In the genomic region with DNA sequence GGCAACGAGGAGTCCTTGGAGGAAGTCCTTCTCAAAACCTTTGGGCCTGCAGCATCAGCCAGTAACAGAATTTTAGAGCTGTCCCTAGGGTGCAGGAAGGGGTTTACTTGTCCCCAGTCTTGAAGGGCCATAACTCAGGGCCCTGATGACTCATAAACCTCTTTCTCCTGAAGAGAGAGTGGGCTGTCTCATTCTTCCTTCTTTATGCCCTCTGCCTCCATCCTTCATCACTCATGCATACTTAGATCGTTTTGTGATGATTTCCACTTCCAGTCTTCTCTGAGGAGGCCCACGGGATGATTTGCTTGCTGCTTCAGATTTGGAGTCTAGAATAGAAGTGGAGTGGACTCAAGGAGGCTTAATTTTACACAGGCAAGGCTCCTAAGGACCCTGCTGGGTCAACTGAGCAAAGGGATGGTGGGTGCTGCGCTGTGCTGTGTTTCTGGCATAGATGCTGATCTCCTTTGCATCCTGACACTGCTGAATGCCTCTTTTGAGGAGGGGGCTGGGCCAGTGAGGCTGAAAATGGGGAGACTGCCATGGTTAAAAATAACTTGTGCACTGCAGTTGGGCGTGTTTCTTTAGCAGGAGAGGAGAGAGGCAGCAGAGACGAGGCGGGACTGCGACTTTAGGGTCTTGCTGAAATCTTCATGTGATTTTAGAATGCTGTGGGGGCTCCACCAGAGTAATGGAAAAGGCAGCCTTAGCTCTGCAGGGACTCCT, we compare ENCODE assay signal across 16 cellular contexts.
A peak's percentile ranks its signal among the peaks of the same experiment; 100 is the strongest.
DNase-seq lines count a peak whose midpoint lies in the region; ATAC-seq and TF ChIP-seq lines count a peak whose summit lies in the region.
"Had no signal": no experiment of that assay in that cellular context is flagged by ENCODE, and none has a peak within 500 bp of the region (broad histone marks: within the 10 kb centered on the region; RNA-seq: fewer than 3 reads in every experiment).

No MANE protein-coding gene starts in this region.

- no peaks in the 10 kb centered on the region for H3K9me2 ChIP-seq in SK-N-SH

- no peak for DNase-seq in SK-N-SH
- peak; percentile 68 for DNase-seq in fibroblast of mammary gland (ENCODE audit: low read depth)
- no peak for DNase-seq in neural progenitor cell (ENCODE audit: low spot score)
- no peak for DNase-seq in vagina (ENCODE audit: extremely low spot score in 2 of 2)
- no peak for DNase-seq in 8988T
- no peak for DNase-seq in activated CD8-positive, alpha-beta memory T cell treated with anti-CD3 and anti-CD28 coated beads, Interleukin-2, amount 10 ng/mL, durations not matched to agents 7 days and 5 days
- DNase-seq in Calu3: no peak
- DNase-seq: effector memory CD4-positive, alpha-beta T cell; natural killer cell; NCI-H526; stimulated activated CD4-positive, alpha-beta T cell treated with anti-CD3 and anti-CD28 coated beads, Interleukin-4, amount 100 ng/mL, for 24 hours; upper lobe of right lung had no signal

- H3K4me3 Mint-ChIP-seq in neural progenitor cell: peak overlapping the region; percentile 37
- H3K4me3 Mint-ChIP-seq in activated CD8-positive, alpha-beta memory T cell treated with anti-CD3 and anti-CD28 coated beads, Interleukin-2, amount 10 ng/mL, durations not matched to agents 7 days and 5 days: no peak overlapping the region
- no peak overlapping the region for H3K4me3 Mint-ChIP-seq in Calu3 (ENCODE audit: low read depth, unreplicated experiment)
- H3K4me3 Mint-ChIP-seq: activated naive CD4-positive, alpha-beta T cell treated with anti-CD3 and anti-CD28 coated beads, Interleukin-2, amount 50 U/mL, for 24 hours; natural killer cell had no signal

- H3K27me3 ChIP-seq in SK-N-SH (ENCODE audit: insufficient read depth) (peaks cover 8% of the 10 kb centered on the region; the same call in 1 of the 2 replicates), neural progenitor cell (peaks cover 19% of the 10 kb centered on the region), vagina (no peaks in the 10 kb centered on the region)
- H3K27me3 ChIP-seq: MG63 had no signal

- H3K4me3 ChIP-seq in SK-N-SH (ENCODE audit: low read depth in 2 of 2, low read length in 1 of 2): no peak overlapping the region
- no peak overlapping the region for H3K4me3 ChIP-seq in fibroblast of mammary gland (ENCODE audit: control insufficient read depth, low read depth, low read length)
- no peak overlapping the region for H3K4me3 ChIP-seq in neural progenitor cell
- no peak overlapping the region for H3K4me3 ChIP-seq in vagina
- H3K4me3 ChIP-seq: MG63, upper lobe of right lung had no signal

- TF ChIP-seq RAD21 in SK-N-SH (IDR thresholded peaks at IDR 0.05; ENCODE audit: low read length): no peak

- CTCF ChIA-PET in SK-N-SH (lab: Yijun Ruan, JAX) (interaction anchor here (1.1 to 1.2 kb wide), 2 partner anchors 12 to 105 kb away, joined by 3 to 6 read pairs; no protein-coding TSS in a partner anchor), Calu3 (lab: Charles Lee) (interaction anchor here (0.6 kb wide), 1 partner anchor 433 kb away, joined by 3 read pairs; no protein-coding TSS in a partner anchor)
- CTCF ChIA-PET in activated CD8-positive, alpha-beta memory T cell treated with anti-CD3 and anti-CD28 coated beads, Interleukin-2, amount 10 ng/mL, durations not matched to agents 7 days and 5 days (lab: Charles Lee): interaction anchor here (1.0 kb wide), 1 partner anchor 11 kb away, joined by 4 read pairs; no protein-coding TSS in a partner anchor

- H3K27ac Mint-ChIP-seq in neural progenitor cell (peak overlapping the region; percentile 77), Calu3 (ENCODE audit: unreplicated experiment) (no peak overlapping the region)
- H3K27ac Mint-ChIP-seq in activated CD8-positive, alpha-beta memory T cell treated with anti-CD3 and anti-CD28 coated beads, Interleukin-2, amount 10 ng/mL, durations not matched to agents 7 days and 5 days: no peak overlapping the region
- H3K27ac Mint-ChIP-seq: activated naive CD4-positive, alpha-beta T cell treated with anti-CD3 and anti-CD28 coated beads, Interleukin-2, amount 50 U/mL, for 24 hours; natural killer cell had no signal

- H3K4me1 ChIP-seq in SK-N-SH (ENCODE audit: control insufficient read depth in 1 of 2, insufficient read depth in 2 of 2, low read depth in 1 of 2, low read length in 1 of 2) (peaks cover 7 to 9% of the 10 kb centered on the region in 2 experiments; a peak in 3 of 4 replicates), neural progenitor cell (peaks cover 8% of the 10 kb centered on the region), vagina (peaks cover 57% of the 10 kb centered on the region)

- TF ChIP-seq EP300 in SK-N-SH (IDR thresholded peaks at IDR 0.05; ENCODE audit: borderline replicate concordance in 1 of 2, low read depth in 1 of 2, low read length in 1 of 2): no peak

- no peak for ATAC-seq in SK-N-SH treated with all-trans-retinoic acid at 6 μM for 48 hours
- no peak for ATAC-seq in activated CD8-positive, alpha-beta memory T cell treated with anti-CD3 and anti-CD28 coated beads, Interleukin-2, amount 10 ng/mL, durations not matched to agents 7 days and 5 days
- ATAC-seq: HCT116, natural killer cell had no signal

- no peaks in the 10 kb centered on the region for H4K20me1 ChIP-seq in SK-N-SH (ENCODE audit: insufficient read depth)
- peaks cover 18% of the 10 kb centered on the region for H4K20me1 ChIP-seq in neural progenitor cell (ENCODE audit: low read depth)

- no peak overlapping the region for H3K9ac ChIP-seq in SK-N-SH
- H3K9ac ChIP-seq in neural progenitor cell: no peak overlapping the region

- POLR2A ChIA-PET in SK-N-SH (lab: Yijun Ruan, JAX): no interaction called here

- H3K9me3 Mint-ChIP-seq in neural progenitor cell: no peaks in the 10 kb centered on the region
- H3K9me3 Mint-ChIP-seq in activated CD8-positive, alpha-beta memory T cell treated with anti-CD3 and anti-CD28 coated beads, Interleukin-2, amount 10 ng/mL, durations not matched to agents 7 days and 5 days (ENCODE audit: low read depth): no peaks in the 10 kb centered on the region
- H3K9me3 Mint-ChIP-seq in Calu3 (ENCODE audit: low read depth, unreplicated experiment): no peaks in the 10 kb centered on the region
- H3K9me3 Mint-ChIP-seq: activated naive CD4-positive, alpha-beta T cell treated with anti-CD3 and anti-CD28 coated beads, Interleukin-2, amount 50 U/mL, for 24 hours; natural killer cell had no signal

- no TSS peak for BruUV-seq in Calu3 (replicated peaks; lab: Mats Ljungman, UMichigan)

- no peak overlapping the region; the same call in 1 of the 2 replicates for H3K4me2 ChIP-seq in SK-N-SH
- H3K4me2 ChIP-seq in neural progenitor cell: no peak overlapping the region

- H3K79me2 ChIP-seq in SK-N-SH (ENCODE audit: insufficient read depth): no peaks in the 10 kb centered on the region
- no peaks in the 10 kb centered on the region for H3K79me2 ChIP-seq in neural progenitor cell (ENCODE audit: low read depth)

- H3K27me3 Mint-ChIP-seq in neural progenitor cell (ENCODE audit: insufficient read depth, low read depth) (peaks cover 4% of the 10 kb centered on the region), Calu3 (ENCODE audit: unreplicated experiment) (peaks cover 87% of the 10 kb centered on the region)
- H3K27me3 Mint-ChIP-seq in activated CD8-positive, alpha-beta memory T cell treated with anti-CD3 and anti-CD28 coated beads, Interleukin-2, amount 10 ng/mL, durations not matched to agents 7 days and 5 days: peaks cover 29% of the 10 kb centered on the region

- TF ChIP-seq CTCF in SK-N-SH (IDR thresholded peaks at IDR 0.05) (no peak), fibroblast of mammary gland (conservative IDR thresholded peaks at IDR 0.05; ENCODE audit: control insufficient read depth, insufficient read depth, low read depth, low read length) (no peak), neural progenitor cell (IDR thresholded peaks at IDR 0.05) (no peak), vagina (IDR thresholded peaks at IDR 0.05) (no peak), Calu3 (IDR thresholded peaks at IDR 0.05; ENCODE audit: unreplicated experiment) (no peak)

- H3F3A ChIP-seq in SK-N-SH (replicated peaks; ENCODE audit: insufficient read depth) (no peaks in the 10 kb centered on the region), neural progenitor cell (ENCODE audit: low read depth) (peaks cover 7% of the 10 kb centered on the region)

- H3K4me1 Mint-ChIP-seq in neural progenitor cell: peaks cover 31% of the 10 kb centered on the region
- H3K4me1 Mint-ChIP-seq in activated CD8-positive, alpha-beta memory T cell treated with anti-CD3 and anti-CD28 coated beads, Interleukin-2, amount 10 ng/mL, durations not matched to agents 7 days and 5 days: peaks cover 12% of the 10 kb centered on the region
- no peaks in the 10 kb centered on the region for H3K4me1 Mint-ChIP-seq in Calu3 (ENCODE audit: low read depth, unreplicated experiment)
- H3K4me1 Mint-ChIP-seq: natural killer cell had no signal

- H3K36me3 ChIP-seq in SK-N-SH (replicated peaks in 1 of 2; ENCODE audit: control insufficient read depth in 1 of 2, insufficient read depth in 2 of 2, low read length in 1 of 2): no peaks in the 10 kb centered on the region
- no peaks in the 10 kb centered on the region for H3K36me3 ChIP-seq in neural progenitor cell
- H3K36me3 ChIP-seq in vagina: no peaks in the 10 kb centered on the region
- H3K36me3 ChIP-seq: MG63, upper lobe of right lung had no signal

- WGBS in SK-N-SH (ENCODE audit: low lambda C conversion rate): 72% methylated on average over 8 of the region's 8 CpGs

- H2AFZ ChIP-seq in SK-N-SH (ENCODE audit: low read depth) (0 out of 2 replicates have a peak overlapping the region, but pooled peaks have one; percentile 14), neural progenitor cell (replicated peaks) (no peak overlapping the region)

- intact Hi-C loops in vagina (cut with DNase I) (loop anchor here (10.0 kb wide), 1 partner anchor 62 kb away; a partner anchor contains a TSS), Calu3 (cut with micrococcal nuclease; ENCODE audit: unreplicated experiment) (no loop called here)

- H3K36me3 Mint-ChIP-seq in neural progenitor cell: peaks cover 2% of the 10 kb centered on the region
- no peaks in the 10 kb centered on the region for H3K36me3 Mint-ChIP-seq in activated CD8-positive, alpha-beta memory T cell treated with anti-CD3 and anti-CD28 coated beads, Interleukin-2, amount 10 ng/mL, durations not matched to agents 7 days and 5 days
- peaks cover 5% of the 10 kb centered on the region for H3K36me3 Mint-ChIP-seq in Calu3 (ENCODE audit: insufficient read depth, unreplicated experiment)
- H3K36me3 Mint-ChIP-seq: activated naive CD4-positive, alpha-beta T cell treated with anti-CD3 and anti-CD28 coated beads, Interleukin-2, amount 50 U/mL, for 24 hours; natural killer cell had no signal

- no peak for TF ChIP-seq POLR2A in vagina (IDR thresholded peaks at IDR 0.05)

- H3K9me3 ChIP-seq in SK-N-SH (no peaks in the 10 kb centered on the region), neural progenitor cell (ENCODE audit: low read depth) (no peaks in the 10 kb centered on the region), vagina (no peaks in the 10 kb centered on the region)
- H3K9me3 ChIP-seq: MG63, upper lobe of right lung had no signal

- H3K27ac ChIP-seq in SK-N-SH (ENCODE audit: low read depth in 2 of 2, low read length in 1 of 2) (no peak overlapping the region), neural progenitor cell (no peak overlapping the region), vagina (peak overlapping the region; percentile 51)
- H3K27ac ChIP-seq: upper lobe of right lung had no signal

TF ChIP-seq in SK-N-SH, 30 proteins besides CTCF, POLR2A, EP300 and RAD21 (continues in another document):
- no peak for TF ChIP-seq SMC3 (IDR thresholded peaks at IDR 0.05; ENCODE audit: low read depth, low read length)

TF ChIP-seq in SK-N-SH treated with all-trans-retinoic acid at 6 μM for 48 hours, 23 proteins besides CTCF, POLR2A, EP300 and RAD21 (continues in another document):
- TF ChIP-seq ZNF8 (CRISPR knock-in tag; IDR thresholded peaks at IDR 0.05): no peak
